In the genomic region with DNA sequence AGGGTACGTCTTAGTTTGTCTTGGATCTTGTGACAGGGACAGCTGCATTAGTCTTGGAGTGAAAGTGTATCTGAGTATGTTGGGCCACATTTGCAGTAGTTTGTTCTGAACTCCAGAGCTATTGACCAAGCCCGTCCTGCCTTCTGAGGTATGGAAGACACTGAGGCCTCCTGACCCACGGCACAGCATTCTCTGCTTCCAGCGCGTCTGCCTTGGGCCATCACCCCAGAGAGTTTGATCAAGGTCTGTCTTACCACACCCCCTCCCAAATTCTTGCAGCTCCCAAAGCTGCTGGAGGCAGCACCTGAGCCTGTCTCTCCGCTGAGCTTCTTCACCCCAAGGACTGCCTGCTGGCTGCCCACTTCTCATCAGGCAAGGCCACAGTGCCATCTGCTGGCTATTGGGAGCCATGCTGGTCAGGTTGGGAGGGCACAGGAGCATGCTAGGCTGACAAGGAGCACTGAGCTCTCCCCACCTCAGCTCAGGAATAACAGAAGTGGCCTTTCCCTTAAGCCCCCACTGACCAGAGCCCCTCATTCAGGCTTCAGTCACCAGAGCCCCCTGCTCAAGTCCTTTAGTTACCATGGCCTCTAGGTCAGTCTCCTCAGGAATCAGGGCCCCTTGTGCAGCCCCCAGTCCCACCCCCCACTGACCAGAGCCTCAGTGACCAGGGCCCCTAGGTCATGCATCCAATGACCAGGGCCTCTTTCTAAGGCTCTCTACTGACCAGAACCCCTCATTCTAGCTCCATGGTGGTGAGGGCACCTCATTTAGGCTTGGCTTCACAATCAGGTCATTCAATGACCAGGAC, we compare ENCODE assay signal across 8 cellular contexts. TPM values are rescaled to one million over a fixed set of nuclear protein-coding genes. Genes with fewer than 3 reads are reported as not detected.
DNase-seq lines count a peak whose midpoint lies in the region; ATAC-seq and TF ChIP-seq lines count a peak whose summit lies in the region.

No MANE protein-coding gene starts in this region.

- H2BK5ac ChIP-seq in neuronal stem cell (ENCODE audit: low read length) = no peak overlapping the region

- TF ChIP-seq CTCF in Calu3 (IDR thresholded peaks at IDR 0.05; ENCODE audit: unreplicated experiment) (peak; percentile 57), stomach (IDR thresholded peaks at IDR 0.05) (peak in 5 of 7 experiments; percentile 81 to 87 (median 83))

- H3K27ac Mint-ChIP-seq in Calu3 (ENCODE audit: unreplicated experiment) = no peak overlapping the region

- H2BK120ac ChIP-seq in neuronal stem cell (ENCODE audit: low read depth, low read length) = no peak overlapping the region

- H3K36me3 Mint-ChIP-seq in Calu3 (ENCODE audit: insufficient read depth, unreplicated experiment) = no peaks in the 10 kb centered on the region

- H3K9me3 Mint-ChIP-seq in Calu3 (ENCODE audit: low read depth, unreplicated experiment) = no peaks in the 10 kb centered on the region

- BruUV-seq in Calu3 (replicated peaks; lab: Mats Ljungman, UMichigan) = no TSS peak

- no peak overlapping the region for H4K8ac ChIP-seq in neuronal stem cell (ENCODE audit: low read depth, low read length)

- H3K27ac ChIP-seq in neuronal stem cell (replicated peaks; ENCODE audit: low read length) = no peak overlapping the region
- peak overlapping the region in 3 of 5 donors; percentile 8 to 58 (median 23) for H3K27ac ChIP-seq in stomach

- H3K4me3 Mint-ChIP-seq in Calu3 (ENCODE audit: low read depth, unreplicated experiment) = no peak overlapping the region

- no peaks in the 10 kb centered on the region for H3K27me3 Mint-ChIP-seq in Calu3 (ENCODE audit: unreplicated experiment)

- no CpG with 5 or more reads among the region's 6 CpGs for WGBS in neuronal stem cell (ENCODE audit: extremely low coverage in 2 of 2, insufficient read length in 2 of 2, insufficient replicate concordance in 1 of 2), 2 donors
- 49 to 70% (median 56%) methylated on average over 6 of the region's 6 CpGs for WGBS in stomach, 5 donors

- no peaks in the 10 kb centered on the region for H3K4me1 Mint-ChIP-seq in Calu3 (ENCODE audit: low read depth, unreplicated experiment)

- no peak overlapping the region for H3K14ac ChIP-seq in neuronal stem cell (ENCODE audit: low read length)

- TF ChIP-seq POLR2A in stomach (IDR thresholded peaks at IDR 0.05) = no peak

- H3K9me3 ChIP-seq in neuronal stem cell (replicated peaks in 1 of 2; ENCODE audit: control insufficient read depth in 2 of 2, insufficient read depth in 1 of 2, low read depth in 1 of 2, low read length in 2 of 2) = no peaks in the 10 kb centered on the region
- no peaks in the 10 kb centered on the region for H3K9me3 ChIP-seq in stomach

- H3K4ac ChIP-seq in neuronal stem cell (ENCODE audit: low read length) = no peak overlapping the region

- ATAC-seq in GM19468 (IDR thresholded peaks at IDR 0.05; ENCODE audit: extremely low read depth, unreplicated experiment) = peak; percentile 93

- CTCF ChIA-PET in Calu3 (lab: Charles Lee) = interaction anchor here (0.5 to 2.0 kb wide), 23 partner anchors 9 to 554 kb away, joined by 3 to 21 read pairs (median 4); partner anchors contain the start of gene FHIP1B

- H3K23ac ChIP-seq in neuronal stem cell (ENCODE audit: low read depth, low read length, poor library complexity) = no peak overlapping the region

- no peak overlapping the region for H3K9ac ChIP-seq in neuronal stem cell (ENCODE audit: low read depth, low read length, poor library complexity)

- intact Hi-C loops in Calu3 (cut with micrococcal nuclease; ENCODE audit: unreplicated experiment) = loop anchor here (1.0 kb wide), 1 partner anchor 340 kb away; no protein-coding TSS in a partner anchor
- intact Hi-C loops in stomach (cut with DNase I; ENCODE audit: low total_unique reads) = loop anchor here (5.0 kb wide), 1 partner anchor 341 kb away; no protein-coding TSS in a partner anchor

- H3K4me3 ChIP-seq in neuronal stem cell (ENCODE audit: low read length in 2 of 2) (no peak overlapping the region), stomach (no peak overlapping the region)

- no peak overlapping the region for H4K91ac ChIP-seq in neuronal stem cell (ENCODE audit: low read depth, low read length, poor library complexity)

- TF ChIP-seq EP300 in stomach (IDR thresholded peaks at IDR 0.05) = no peak

- H3K79me1 ChIP-seq in neuronal stem cell (ENCODE audit: low read depth, low read length) = no peaks in the 10 kb centered on the region

- H2AFZ ChIP-seq in neuronal stem cell (ENCODE audit: low read length) = no peak overlapping the region

- H2BK12ac ChIP-seq in neuronal stem cell (ENCODE audit: low read length) = peak overlapping the region; percentile 51

- H3K4me1 ChIP-seq in neuronal stem cell (ENCODE audit: control insufficient read depth in 2 of 2, insufficient read depth in 1 of 2, low read depth in 1 of 2, low read length in 2 of 2) (no peaks in the 10 kb centered on the region), stomach (peaks cover 0 to 31% (median 16%) of the 10 kb centered on the region in 4 donors)

- H3K27me3 ChIP-seq in neuronal stem cell (ENCODE audit: control insufficient read depth in 3 of 3, insufficient read depth in 3 of 3, low read depth in 1 of 3, low read length in 3 of 3) (peaks cover 0 to 24% (median 0%) of the 10 kb centered on the region in 3 experiments), stomach (no peaks in the 10 kb centered on the region)

- peak; percentile 81 for DNase-seq in Calu3
- peak; percentile 88 for DNase-seq in HT-29 (ENCODE audit: low spot score)
- DNase-seq in OCI-M1 (lab: John Stamatoyannopoulos, UW) = peak; percentile 73
- DNase-seq in activated T-cell treated with anti-CD3 and anti-CD28 coated beads, Interleukin-2, amount 50 U/mL, for 48 hours = peak; percentile 84 to 86
- peak; percentile 83 for DNase-seq in fibroblast of peridontal ligament (ENCODE audit: extremely low read depth)
- peak; percentile 62 for DNase-seq in neuronal stem cell (ENCODE audit: low spot score)
- DNase-seq in stomach = peak; percentile 87

- peak overlapping the region; percentile 4 for H3K18ac ChIP-seq in neuronal stem cell (ENCODE audit: low read length)

- no peak overlapping the region for H2AK5ac ChIP-seq in neuronal stem cell (ENCODE audit: low read depth, low read length)

- no peak overlapping the region for H2BK15ac ChIP-seq in neuronal stem cell (ENCODE audit: low read length)

- H3K4me2 ChIP-seq in neuronal stem cell (ENCODE audit: insufficient read depth, low read length, poor library complexity, severe bottlenecking) = no peak overlapping the region

- H3K36me3 ChIP-seq in neuronal stem cell (replicated peaks in 1 of 2; ENCODE audit: control insufficient read depth in 2 of 2, insufficient read depth in 2 of 2, low read length in 2 of 2) (no peaks in the 10 kb centered on the region), stomach (no peaks in the 10 kb centered on the region)

RNA-seq across cellular contexts. Expression of gene SMPD1, which starts 27.2 kb away (rescaled TPM):
- 21.2 and 25.6 TPM in 2 replicates for total RNA-seq in Calu3 (2022)
- 3.1 and 4.4 TPM in 2 replicates for total RNA-seq in HT-29 (2014; rRNA removed; shearing (Covaris generic))
- 8.1 TPM for polyA plus RNA-seq in neuronal stem cell (2013, experiment 1 of 2)
- 7.8 TPM for polyA plus RNA-seq in neuronal stem cell (2013, experiment 2 of 2)
- 10 to 100 TPM in 3 of 5 donors, 1 to 10 TPM in 2; 7.6 to 66.9 (median 31.4) TPM for total RNA-seq in stomach
- 10 to 100 TPM; 16.0 to 20.2 (median 16.9) TPM for polyA plus RNA-seq in stomach

RNA-seq across cellular contexts. Expression of gene CAVIN3, which starts 42.8 kb away (rescaled TPM):
- 19.5 and 26.4 TPM in 2 replicates for total RNA-seq in Calu3 (2022)
- 1.6 TPM in 1 of 2 replicates, not detected in the other for total RNA-seq in HT-29 (2014; rRNA removed; shearing (Covaris generic))
- polyA plus RNA-seq in neuronal stem cell (2013, experiment 1 of 2) = 11.2 TPM
- 11.2 TPM for polyA plus RNA-seq in neuronal stem cell (2013, experiment 2 of 2)
- 100 to 1,000 TPM in 1 of 5 donors, 10 to 100 TPM in 4; 12.8 to 166 (median 22.9) TPM for total RNA-seq in stomach
- polyA plus RNA-seq in stomach = 100 to 1,000 TPM in 1 of 3 donors, 10 to 100 TPM in 2; 51.1 to 119 (median 68.4) TPM

RNA-seq across cellular contexts. Expression of gene APBB1, which starts 55.8 kb away (rescaled TPM):
- total RNA-seq in Calu3 (2022) = 2.8 and 2.9 TPM in 2 replicates
- 0.15 and 0.21 TPM in 2 replicates for total RNA-seq in HT-29 (2014; rRNA removed; shearing (Covaris generic))
- 47.1 TPM for polyA plus RNA-seq in neuronal stem cell (2013, experiment 1 of 2)
- polyA plus RNA-seq in neuronal stem cell (2013, experiment 2 of 2) = 45.6 TPM
- total RNA-seq in stomach = 10 to 100 TPM; 19.4 to 60.1 (median 26.6) TPM
- 10 to 100 TPM; 18.8 to 22.8 (median 19.5) TPM for polyA plus RNA-seq in stomach
